In the genomic region with DNA sequence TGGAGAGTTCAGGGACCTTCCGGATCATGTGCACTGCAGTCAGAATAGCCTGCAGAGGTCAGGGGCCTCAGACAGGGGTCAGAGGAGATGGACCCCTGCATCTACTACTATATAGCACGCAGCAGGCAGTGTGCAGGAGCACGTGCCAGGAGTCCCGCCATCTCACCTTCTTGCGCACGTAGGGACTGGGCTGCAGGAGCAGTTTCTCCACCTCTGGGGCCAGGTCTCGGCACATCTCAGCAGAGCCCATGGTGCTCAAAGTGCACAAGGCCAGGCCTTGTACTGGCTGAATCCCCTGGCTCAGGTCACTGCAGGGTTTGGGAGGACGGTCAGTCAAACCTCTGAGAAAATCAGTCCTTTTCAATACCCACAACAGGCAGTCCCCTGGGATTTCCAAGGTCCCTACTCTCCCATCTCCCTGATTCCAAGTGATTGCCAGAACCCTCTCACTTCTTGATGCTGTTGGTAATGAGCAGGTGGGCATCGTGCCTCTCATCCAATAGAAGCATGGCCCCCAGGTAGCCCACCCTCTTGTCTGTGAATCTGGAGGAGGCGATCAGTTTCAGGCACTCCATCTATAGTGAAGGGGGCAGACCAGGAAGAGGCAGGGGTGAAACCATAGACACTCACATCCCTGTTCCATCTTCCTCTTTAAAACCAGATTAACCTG, we compare ENCODE assay signal across 10 cellular contexts. TPM values are rescaled to one million over a fixed set of nuclear protein-coding genes. Genes with fewer than 3 reads are reported as not detected.
DNase-seq lines count a peak whose midpoint lies in the region; ATAC-seq and TF ChIP-seq lines count a peak whose summit lies in the region.
"Had no signal": no experiment of that assay in that cellular context is flagged by ENCODE, and none has a peak within 500 bp of the region (broad histone marks: within the 10 kb centered on the region; RNA-seq: fewer than 3 reads in every experiment).

No MANE protein-coding gene starts in this region.

- 92 to 95% methylated on average over 8 to 10 of the region's 10 CpGs for WGBS in endodermal cell (ENCODE audit: insufficient coverage in 1 of 2, insufficient read length in 1 of 2), 2 experiments

- TF ChIP-seq CTCF in Panc1 (IDR thresholded peaks at IDR 0.05) (no peak), endodermal cell (conservative IDR thresholded peaks at IDR 0.05) (no peak)

- peaks cover 38% of the 10 kb centered on the region for H3K36me3 Mint-ChIP-seq in endodermal cell (ENCODE audit: low read depth)

- H3K27ac Mint-ChIP-seq in endodermal cell = peak overlapping the region; percentile 10

- H3K9me3 ChIP-seq in Panc1 (ENCODE audit: control insufficient read depth, insufficient read depth, low read depth, low read length) (no peaks in the 10 kb centered on the region), endodermal cell (ENCODE audit: control insufficient read depth, low read length) (no peaks in the 10 kb centered on the region)
- H3K9me3 ChIP-seq: gastroesophageal sphincter, transverse colon had no signal

- peaks cover 20% of the 10 kb centered on the region for H3K4me1 Mint-ChIP-seq in endodermal cell

- no peaks in the 10 kb centered on the region for H3K9me3 Mint-ChIP-seq in endodermal cell

- CTCF ChIA-PET in Panc1 (lab: Charles Lee) = no interaction called here

- H3K36me3 ChIP-seq in Panc1 (ENCODE audit: control insufficient read depth, insufficient read depth, low read length) (no peaks in the 10 kb centered on the region), endodermal cell (ENCODE audit: control insufficient read depth, insufficient read depth, low read length) (peaks cover 46% of the 10 kb centered on the region)

- in situ Hi-C loops in Panc1 (cut with HindIII; ENCODE audit: low pct_unique_long_range_greater_than_20kb, low sequenced_read_pairs) = no loop called here

- no peaks in the 10 kb centered on the region for H3K27me3 Mint-ChIP-seq in endodermal cell (ENCODE audit: insufficient read depth)

- peak overlapping the region; percentile 98 for H3K4me3 Mint-ChIP-seq in endodermal cell

- ATAC-seq in Panc1 (no peak), GM19328 (IDR thresholded peaks at IDR 0.05; ENCODE audit: unreplicated experiment) (no peak), GM21360 (IDR thresholded peaks at IDR 0.05; ENCODE audit: unreplicated experiment) (no peak)

- no peak overlapping the region for H3K9ac ChIP-seq in endodermal cell (ENCODE audit: extremely low read depth, low read length, poor library complexity, severe bottlenecking)

- POLR2A ChIA-PET in Panc1 (lab: Charles Lee) = interaction anchor here (0.5 kb wide), 1 partner anchor 976 kb away, joined by 8 read pairs; no protein-coding TSS in a partner anchor

- H3K4me1 ChIP-seq in Panc1 (ENCODE audit: control insufficient read depth, insufficient read depth, low read length) (peaks cover 10% of the 10 kb centered on the region), endodermal cell (ENCODE audit: control insufficient read depth, insufficient read depth, low read length) (peaks cover 11% of the 10 kb centered on the region)

- intact Hi-C loops in Panc1 (cut with micrococcal nuclease; ENCODE audit: unreplicated experiment) (no loop called here), posterior vena cava (cut with DNase I) (loop anchor here in 1 of 2 donors (1.0 to 10.0 kb wide), 2 partner anchors 34 to 231 kb away; no protein-coding TSS in a partner anchor)

- no TSS peak for BruUV-seq in Panc1 (replicated peaks; lab: Mats Ljungman, UMichigan)

- DNase-seq in Panc1 (ENCODE audit: low read depth, low spot score) (no peak), endodermal cell (no peak), posterior vena cava (ENCODE audit: low spot score) (peak; percentile 50), NCI-H1694 (lab: John Stamatoyannopoulos, UW) (no peak)
- DNase-seq in activated effector memory CD4-positive, alpha-beta T cell treated with anti-CD3 and anti-CD28 coated beads, Interleukin-2, amount 50 U/mL, for 16 hours = no peak

- H3K4me3 ChIP-seq in GM08714 (ENCODE audit: low read length) (peak overlapping the region; percentile 77; the same call in 1 of the 2 replicates), Panc1 (ENCODE audit: low read depth in 2 of 2, low read length in 2 of 2) (peak overlapping the region; percentile 64 to 73), endodermal cell (ENCODE audit: low read length) (peak overlapping the region; percentile 91)

- H3K27me3 ChIP-seq in Panc1 (ENCODE audit: control insufficient read depth, insufficient read depth, low read length) (no peaks in the 10 kb centered on the region), endodermal cell (ENCODE audit: control insufficient read depth, insufficient read depth, low read length, poor library complexity, severe bottlenecking) (no peaks in the 10 kb centered on the region)
- H3K27me3 ChIP-seq: transverse colon had no signal

- H3K27ac ChIP-seq in Panc1 (ENCODE audit: low read length) (peak overlapping the region; percentile 81), endodermal cell (ENCODE audit: low read depth, low read length) (no peak overlapping the region)

RNA-seq across cellular contexts. Expression of a gene that starts 1.3 kb away (rescaled TPM):
- total RNA-seq in Panc1 (2021; ENCODE audit: unreplicated experiment) (61.6 TPM), endodermal cell (100 to 1,000 TPM; 203 to 209 TPM), posterior vena cava (10 to 100 TPM; 31.5 to 36.5 TPM)
- 42.1 TPM for polyA plus RNA-seq in Panc1 (2012; ENCODE audit: insufficient read length)
- polyA plus RNA-seq in endodermal cell (2013, experiment 1 of 2) = 85.8 TPM
- polyA plus RNA-seq in endodermal cell (2013, experiment 2 of 2) = 69.8 TPM

RNA-seq across cellular contexts. Expression of a gene that starts 10.2 kb away (rescaled TPM):
- 13.3 TPM for total RNA-seq in Panc1 (2021; ENCODE audit: unreplicated experiment)
- polyA plus RNA-seq in Panc1 (2012; ENCODE audit: insufficient read length) = 5.1 TPM
- 10 to 100 TPM; 13.0 to 17.0 TPM for total RNA-seq in endodermal cell
- 17.3 TPM for polyA plus RNA-seq in endodermal cell (2013, experiment 1 of 2)
- 15.7 TPM for polyA plus RNA-seq in endodermal cell (2013, experiment 2 of 2)
- total RNA-seq in posterior vena cava = 10 to 100 TPM; 11.6 to 19.6 TPM

RNA-seq across cellular contexts. Expression of a gene that starts 12.3 kb away (rescaled TPM):
- 0.05 TPM for total RNA-seq in Panc1 (2021; ENCODE audit: unreplicated experiment)
- not detected for polyA plus RNA-seq in Panc1 (2012; ENCODE audit: insufficient read length)
- total RNA-seq in endodermal cell = under 1 TPM; 0.18 to 0.91 TPM
- polyA plus RNA-seq in endodermal cell (2013, experiment 1 of 2) = 13.1 TPM
- 12.8 TPM for polyA plus RNA-seq in endodermal cell (2013, experiment 2 of 2)
- total RNA-seq in posterior vena cava = 1 to 10 TPM; 4.3 to 5.6 TPM

RNA-seq across cellular contexts. Expression of a gene that starts 14.7 kb away (rescaled TPM):
- 2.4 TPM for total RNA-seq in Panc1 (2021; ENCODE audit: unreplicated experiment)
- polyA plus RNA-seq in Panc1 (2012; ENCODE audit: insufficient read length) = 4.5 TPM
- total RNA-seq in endodermal cell = 10 to 100 TPM; 12.8 to 15.4 TPM
- 15.2 TPM for polyA plus RNA-seq in endodermal cell (2013, experiment 1 of 2)
- polyA plus RNA-seq in endodermal cell (2013, experiment 2 of 2) = 13.2 TPM
- 1 to 10 TPM; 2.3 to 2.4 TPM for total RNA-seq in posterior vena cava
